In the genomic region with DNA sequence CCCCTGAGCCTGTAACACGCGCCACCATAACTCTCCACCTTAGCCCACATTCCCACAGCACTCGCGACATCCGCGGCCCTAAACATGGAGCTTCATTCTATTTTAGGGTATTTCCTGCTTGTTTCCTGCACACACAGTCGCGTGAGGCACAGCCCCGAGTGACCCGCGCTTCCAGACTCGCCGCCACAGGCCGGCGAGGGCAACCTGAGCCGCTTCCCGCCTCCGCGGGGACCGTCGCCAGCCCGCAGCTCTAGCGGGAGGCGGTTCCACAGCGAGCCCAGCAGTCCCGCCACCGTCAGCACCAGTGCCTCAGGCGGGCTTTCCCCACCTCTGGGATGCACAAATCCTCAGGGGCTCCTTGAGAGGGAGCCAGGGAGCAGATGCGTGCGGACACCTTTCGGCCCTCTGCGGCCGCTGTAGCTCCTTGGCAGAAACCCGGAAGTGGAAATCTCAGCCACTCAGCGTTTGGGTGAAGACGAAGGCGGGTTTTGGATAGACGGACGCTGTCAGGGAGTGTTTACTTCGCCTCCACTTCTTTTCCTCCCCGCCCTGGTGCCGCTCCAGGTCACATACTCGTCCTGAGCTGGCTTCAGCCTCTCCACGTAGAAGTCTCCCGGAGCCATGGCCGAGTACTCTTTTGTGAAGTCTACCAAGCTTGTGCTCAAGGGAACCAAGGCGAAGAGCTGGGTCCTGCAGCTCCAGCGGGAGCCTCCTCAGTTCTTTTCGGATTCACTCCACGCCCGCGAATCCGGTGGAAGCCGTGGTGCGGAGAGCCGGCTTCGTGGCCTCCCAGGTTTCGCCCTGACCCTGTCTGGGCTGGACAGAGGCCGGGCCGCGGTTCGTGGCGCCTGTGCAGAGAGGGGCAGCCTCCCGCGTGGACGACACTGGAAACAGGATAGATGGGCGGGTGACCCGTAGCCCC, we compare ENCODE assay signal across 2 cellular contexts.
TF ChIP-seq lines count a peak whose summit lies in the region.

No MANE protein-coding gene starts in this region.

TF ChIP-seq in A549, 52 proteins besides CTCF, POLR2A, EP300 and RAD21 (continued from another document):
- TF ChIP-seq, protein P1, sequence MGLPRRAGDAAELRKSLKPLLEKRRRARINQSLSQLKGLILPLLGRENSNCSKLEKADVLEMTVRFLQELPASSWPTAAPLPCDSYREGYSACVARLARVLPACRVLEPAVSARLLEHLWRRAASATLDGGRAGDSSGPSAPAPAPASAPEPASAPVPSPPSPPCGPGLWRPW (IDR thresholded peaks at IDR 0.05), result no peak
- TF ChIP-seq GATA3 (IDR thresholded peaks at IDR 0.05; ENCODE audit: borderline replicate concordance), result no peak
- no peak for TF ChIP-seq CBX2 (IDR thresholded peaks at IDR 0.05; ENCODE audit: borderline replicate concordance, low read depth)
- TF ChIP-seq, protein P2, sequence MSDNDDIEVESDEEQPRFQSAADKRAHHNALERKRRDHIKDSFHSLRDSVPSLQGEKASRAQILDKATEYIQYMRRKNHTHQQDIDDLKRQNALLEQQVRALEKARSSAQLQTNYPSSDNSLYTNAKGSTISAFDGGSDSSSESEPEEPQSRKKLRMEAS (IDR thresholded peaks at IDR 0.05), result peak; percentile 77
- TF ChIP-seq FOSL2 (IDR thresholded peaks at IDR 0.05), result no peak
- TF ChIP-seq FOSL2 (CRISPR knock-in tag; IDR thresholded peaks at IDR 0.05), result no peak
- TF ChIP-seq MAFK (IDR thresholded peaks at IDR 0.05; ENCODE audit: partially characterized antibody), result peak; percentile 59
- peak in 1 of 2 experiments; percentile 80; a peak in 3 of 5 replicates for TF ChIP-seq JUN (IDR thresholded peaks at IDR 0.05)
- no peak for TF ChIP-seq ZC3H11A (IDR thresholded peaks at IDR 0.05)
- peak; percentile 75 for TF ChIP-seq PHF8 (IDR thresholded peaks at IDR 0.05; ENCODE audit: borderline replicate concordance, low read depth)
- no peak for TF ChIP-seq SREBF2 (IDR thresholded peaks at IDR 0.05)
- no peak for TF ChIP-seq HOXB13 (CRISPR knock-in tag; IDR thresholded peaks at IDR 0.05; ENCODE audit: low read depth)
- TF ChIP-seq CEBPB (IDR thresholded peaks at IDR 0.05), result no peak
- TF ChIP-seq ESRRA (IDR thresholded peaks at IDR 0.05; ENCODE audit: borderline replicate concordance, low read length), result no peak
- TF ChIP-seq NR3C1 (IDR thresholded peaks at IDR 0.05), result no peak
- no peak for TF ChIP-seq CHD2 (IDR thresholded peaks at IDR 0.05; ENCODE audit: low read length, partially characterized antibody)
- TF ChIP-seq JUNB (IDR thresholded peaks at IDR 0.05), result no peak
- TF ChIP-seq, protein P3, sequence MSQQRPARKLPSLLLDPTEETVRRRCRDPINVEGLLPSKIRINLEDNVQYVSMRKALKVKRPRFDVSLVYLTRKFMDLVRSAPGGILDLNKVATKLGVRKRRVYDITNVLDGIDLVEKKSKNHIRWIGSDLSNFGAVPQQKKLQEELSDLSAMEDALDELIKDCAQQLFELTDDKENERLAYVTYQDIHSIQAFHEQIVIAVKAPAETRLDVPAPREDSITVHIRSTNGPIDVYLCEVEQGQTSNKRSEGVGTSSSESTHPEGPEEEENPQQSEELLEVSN (IDR thresholded peaks at IDR 0.05; ENCODE audit: borderline replicate concordance, low read depth), result peak; percentile 86
- peak; percentile 71; the same call in 1 of the 2 replicates for TF ChIP-seq RNF2 (IDR thresholded peaks at IDR 0.05; ENCODE audit: borderline replicate concordance, low read depth)
- TF ChIP-seq, protein P4, sequence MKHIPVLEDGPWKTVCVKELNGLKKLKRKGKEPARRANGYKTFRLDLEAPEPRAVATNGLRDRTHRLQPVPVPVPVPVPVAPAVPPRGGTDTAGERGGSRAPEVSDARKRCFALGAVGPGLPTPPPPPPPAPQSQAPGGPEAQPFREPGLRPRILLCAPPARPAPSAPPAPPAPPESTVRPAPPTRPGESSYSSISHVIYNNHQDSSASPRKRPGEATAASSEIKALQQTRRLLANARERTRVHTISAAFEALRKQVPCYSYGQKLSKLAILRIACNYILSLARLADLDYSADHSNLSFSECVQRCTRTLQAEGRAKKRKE (CRISPR knock-in tag; IDR thresholded peaks at IDR 0.05; ENCODE audit: low read depth), result no peak
- TF ChIP-seq RARB (CRISPR knock-in tag; IDR thresholded peaks at IDR 0.05), result no peak
- TF ChIP-seq NFE2L2 (conservative IDR thresholded peaks at IDR 0.05; ENCODE audit: low read length), result no peak
- no peak for TF ChIP-seq CBX8 (IDR thresholded peaks at IDR 0.05)
- no peak for TF ChIP-seq MYC (IDR thresholded peaks at IDR 0.05; ENCODE audit: borderline replicate concordance, low read length)
- TF ChIP-seq EHMT2 (IDR thresholded peaks at IDR 0.05; ENCODE audit: low read depth), result no peak
- no peak for TF ChIP-seq ZNF302 (CRISPR knock-in tag; IDR thresholded peaks at IDR 0.05)
- TF ChIP-seq, protein P5, sequence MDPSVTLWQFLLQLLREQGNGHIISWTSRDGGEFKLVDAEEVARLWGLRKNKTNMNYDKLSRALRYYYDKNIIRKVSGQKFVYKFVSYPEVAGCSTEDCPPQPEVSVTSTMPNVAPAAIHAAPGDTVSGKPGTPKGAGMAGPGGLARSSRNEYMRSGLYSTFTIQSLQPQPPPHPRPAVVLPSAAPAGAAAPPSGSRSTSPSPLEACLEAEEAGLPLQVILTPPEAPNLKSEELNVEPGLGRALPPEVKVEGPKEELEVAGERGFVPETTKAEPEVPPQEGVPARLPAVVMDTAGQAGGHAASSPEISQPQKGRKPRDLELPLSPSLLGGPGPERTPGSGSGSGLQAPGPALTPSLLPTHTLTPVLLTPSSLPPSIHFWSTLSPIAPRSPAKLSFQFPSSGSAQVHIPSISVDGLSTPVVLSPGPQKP (IDR thresholded peaks at IDR 0.05; ENCODE audit: low read depth, low read length), result no peak

TF ChIP-seq in K562, 482 proteins besides CTCF, POLR2A, EP300 and RAD21 (continued from another document and continues in another):
- TF ChIP-seq, protein P6, sequence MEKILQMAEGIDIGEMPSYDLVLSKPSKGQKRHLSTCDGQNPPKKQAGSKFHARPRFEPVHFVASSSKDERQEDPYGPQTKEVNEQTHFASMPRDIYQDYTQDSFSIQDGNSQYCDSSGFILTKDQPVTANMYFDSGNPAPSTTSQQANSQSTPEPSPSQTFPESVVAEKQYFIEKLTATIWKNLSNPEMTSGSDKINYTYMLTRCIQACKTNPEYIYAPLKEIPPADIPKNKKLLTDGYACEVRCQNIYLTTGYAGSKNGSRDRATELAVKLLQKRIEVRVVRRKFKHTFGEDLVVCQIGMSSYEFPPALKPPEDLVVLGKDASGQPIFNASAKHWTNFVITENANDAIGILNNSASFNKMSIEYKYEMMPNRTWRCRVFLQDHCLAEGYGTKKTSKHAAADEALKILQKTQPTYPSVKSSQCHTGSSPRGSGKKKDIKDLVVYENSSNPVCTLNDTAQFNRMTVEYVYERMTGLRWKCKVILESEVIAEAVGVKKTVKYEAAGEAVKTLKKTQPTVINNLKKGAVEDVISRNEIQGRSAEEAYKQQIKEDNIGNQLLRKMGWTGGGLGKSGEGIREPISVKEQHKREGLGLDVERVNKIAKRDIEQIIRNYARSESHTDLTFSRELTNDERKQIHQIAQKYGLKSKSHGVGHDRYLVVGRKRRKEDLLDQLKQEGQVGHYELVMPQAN (IDR thresholded peaks at IDR 0.05; ENCODE audit: borderline replicate concordance), result peak; percentile 42; the same call in 1 of the 2 replicates
- no peak for TF ChIP-seq POLR3G (IDR thresholded peaks at IDR 0.05; ENCODE audit: extremely low read depth, insufficient read length, insufficient replicate concordance)
- peak; percentile 38 for TF ChIP-seq TBP (optimal IDR thresholded peaks at IDR 0.05; ENCODE audit: low read depth, low read length)
- peak; percentile 69 for TF ChIP-seq HCFC1 (IDR thresholded peaks at IDR 0.05; ENCODE audit: low read depth, low read length)
- TF ChIP-seq, protein P7, sequence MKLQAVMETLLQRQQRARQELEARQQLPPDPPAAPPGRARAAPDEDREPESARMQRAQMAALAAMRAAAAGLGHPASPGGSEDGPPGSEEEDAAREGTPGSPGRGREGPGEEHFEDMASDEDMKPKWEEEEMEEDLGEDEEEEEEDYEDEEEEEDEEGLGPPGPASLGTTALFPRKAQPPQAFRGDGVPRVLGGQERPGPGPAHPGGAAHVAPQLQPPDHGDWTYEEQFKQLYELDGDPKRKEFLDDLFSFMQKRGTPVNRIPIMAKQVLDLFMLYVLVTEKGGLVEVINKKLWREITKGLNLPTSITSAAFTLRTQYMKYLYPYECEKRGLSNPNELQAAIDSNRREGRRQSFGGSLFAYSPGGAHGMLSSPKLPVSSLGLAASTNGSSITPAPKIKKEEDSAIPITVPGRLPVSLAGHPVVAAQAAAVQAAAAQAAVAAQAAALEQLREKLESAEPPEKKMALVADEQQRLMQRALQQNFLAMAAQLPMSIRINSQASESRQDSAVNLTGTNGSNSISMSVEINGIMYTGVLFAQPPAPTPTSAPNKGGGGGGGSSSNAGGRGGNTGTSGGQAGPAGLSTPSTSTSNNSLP (IDR thresholded peaks at IDR 0.05; ENCODE audit: borderline replicate concordance, low read depth, low read length), result no peak
- no peak for TF ChIP-seq CEBPG (CRISPR knock-in tag; IDR thresholded peaks at IDR 0.05)
- no peak for TF ChIP-seq CEBPG (tag; conservative IDR thresholded peaks at IDR 0.05 in 1 of 2, IDR thresholded peaks at IDR 0.05 in 1 of 2)
- TF ChIP-seq, protein P8, sequence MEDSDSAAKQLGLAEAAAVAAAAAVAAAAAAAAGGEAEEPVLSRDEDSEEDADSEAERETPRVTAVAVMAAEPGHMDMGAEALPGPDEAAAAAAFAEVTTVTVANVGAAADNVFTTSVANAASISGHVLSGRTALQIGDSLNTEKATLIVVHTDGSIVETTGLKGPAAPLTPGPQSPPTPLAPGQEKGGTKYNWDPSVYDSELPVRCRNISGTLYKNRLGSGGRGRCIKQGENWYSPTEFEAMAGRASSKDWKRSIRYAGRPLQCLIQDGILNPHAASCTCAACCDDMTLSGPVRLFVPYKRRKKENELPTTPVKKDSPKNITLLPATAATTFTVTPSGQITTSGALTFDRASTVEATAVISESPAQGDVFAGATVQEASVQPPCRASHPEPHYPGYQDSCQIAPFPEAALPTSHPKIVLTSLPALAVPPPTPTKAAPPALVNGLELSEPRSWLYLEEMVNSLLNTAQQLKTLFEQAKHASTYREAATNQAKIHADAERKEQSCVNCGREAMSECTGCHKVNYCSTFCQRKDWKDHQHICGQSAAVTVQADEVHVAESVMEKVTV (CRISPR knock-in tag; IDR thresholded peaks at IDR 0.05), result no peak
- TF ChIP-seq ZNF436 (CRISPR knock-in tag; IDR thresholded peaks at IDR 0.05), result no peak
- no peak for TF ChIP-seq PHTF2 (CRISPR knock-in tag; IDR thresholded peaks at IDR 0.05)
- peak; percentile 75 for TF ChIP-seq FOXJ2 (tag; IDR thresholded peaks at IDR 0.05)
- no peak for TF ChIP-seq BRF1 (IDR thresholded peaks at IDR 0.05; ENCODE audit: borderline replicate concordance, extremely low read depth, insufficient read length)
- no peak for TF ChIP-seq TEAD4 (IDR thresholded peaks at IDR 0.05; ENCODE audit: low read length)
- TF ChIP-seq TEAD4 (CRISPR knock-in tag; IDR thresholded peaks at IDR 0.05; ENCODE audit: borderline replicate concordance), result no peak
- no peak for TF ChIP-seq ZNF764 (CRISPR knock-in tag; IDR thresholded peaks at IDR 0.05; ENCODE audit: low read depth)
- TF ChIP-seq CEBPB (tag; IDR thresholded peaks at IDR 0.05), result no peak
- no peak for TF ChIP-seq TCFL5 (CRISPR knock-in tag; conservative IDR thresholded peaks at IDR 0.05)
- no peak for TF ChIP-seq TEAD2 (tag; IDR thresholded peaks at IDR 0.05)
- no peak for TF ChIP-seq FOXM1 (IDR thresholded peaks at IDR 0.05; ENCODE audit: low read depth)
- TF ChIP-seq FOXM1 (CRISPR knock-in tag; IDR thresholded peaks at IDR 0.05; ENCODE audit: low read depth), result no peak
- 0 out of 4 replicates have a peak, but pooled peaks of 1 of the 2 experiments have one; percentile 16 for TF ChIP-seq SRF (CRISPR knock-in tag; IDR thresholded peaks at IDR 0.05)
- TF ChIP-seq ARNT (IDR thresholded peaks at IDR 0.05), result no peak
- no peak for TF ChIP-seq RBM22 (IDR thresholded peaks at IDR 0.05; ENCODE audit: low read depth, low read length, poor library complexity, severe bottlenecking)
- TF ChIP-seq, protein P9, sequence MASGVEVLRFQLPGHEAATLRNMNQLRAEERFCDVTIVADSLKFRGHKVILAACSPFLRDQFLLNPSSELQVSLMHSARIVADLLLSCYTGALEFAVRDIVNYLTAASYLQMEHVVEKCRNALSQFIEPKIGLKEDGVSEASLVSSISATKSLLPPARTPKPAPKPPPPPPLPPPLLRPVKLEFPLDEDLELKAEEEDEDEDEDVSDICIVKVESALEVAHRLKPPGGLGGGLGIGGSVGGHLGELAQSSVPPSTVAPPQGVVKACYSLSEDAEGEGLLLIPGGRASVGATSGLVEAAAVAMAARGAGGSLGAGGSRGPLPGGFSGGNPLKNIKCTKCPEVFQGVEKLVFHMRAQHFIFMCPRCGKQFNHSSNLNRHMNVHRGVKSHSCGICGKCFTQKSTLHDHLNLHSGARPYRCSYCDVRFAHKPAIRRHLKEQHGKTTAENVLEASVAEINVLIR (CRISPR knock-in tag; IDR thresholded peaks at IDR 0.05), result no peak
- TF ChIP-seq, protein P10, sequence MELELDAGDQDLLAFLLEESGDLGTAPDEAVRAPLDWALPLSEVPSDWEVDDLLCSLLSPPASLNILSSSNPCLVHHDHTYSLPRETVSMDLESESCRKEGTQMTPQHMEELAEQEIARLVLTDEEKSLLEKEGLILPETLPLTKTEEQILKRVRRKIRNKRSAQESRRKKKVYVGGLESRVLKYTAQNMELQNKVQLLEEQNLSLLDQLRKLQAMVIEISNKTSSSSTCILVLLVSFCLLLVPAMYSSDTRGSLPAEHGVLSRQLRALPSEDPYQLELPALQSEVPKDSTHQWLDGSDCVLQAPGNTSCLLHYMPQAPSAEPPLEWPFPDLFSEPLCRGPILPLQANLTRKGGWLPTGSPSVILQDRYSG (tag; conservative IDR thresholded peaks at IDR 0.05; ENCODE audit: low read depth), result no peak
- no peak for TF ChIP-seq ZNF12 (CRISPR knock-in tag; IDR thresholded peaks at IDR 0.05)
- TF ChIP-seq HSF4 (CRISPR knock-in tag; IDR thresholded peaks at IDR 0.05; ENCODE audit: borderline replicate concordance), result no peak
- TF ChIP-seq RNF2 (IDR thresholded peaks at IDR 0.05), result 0 out of 2 replicates have a peak, but pooled peaks have one; percentile 23
- TF ChIP-seq STAT5B (CRISPR knock-in tag; IDR thresholded peaks at IDR 0.05), result no peak
- no peak for TF ChIP-seq ILK (tag; IDR thresholded peaks at IDR 0.05; ENCODE audit: borderline replicate concordance, low read depth)
- TF ChIP-seq ZNF766 (CRISPR knock-in tag; conservative IDR thresholded peaks at IDR 0.05), result no peak
- TF ChIP-seq ZNF57 (CRISPR knock-in tag; IDR thresholded peaks at IDR 0.05), result no peak
- TF ChIP-seq KDM4B (IDR thresholded peaks at IDR 0.05; ENCODE audit: borderline replicate concordance in 2 of 2, low read depth in 1 of 2), result peak in 1 of 2 experiments; percentile 36; a peak in 1 of 4 replicates
- TF ChIP-seq ZC3H4 (CRISPR knock-in tag; IDR thresholded peaks at IDR 0.05; ENCODE audit: borderline replicate concordance), result no peak
- TF ChIP-seq, protein P11, sequence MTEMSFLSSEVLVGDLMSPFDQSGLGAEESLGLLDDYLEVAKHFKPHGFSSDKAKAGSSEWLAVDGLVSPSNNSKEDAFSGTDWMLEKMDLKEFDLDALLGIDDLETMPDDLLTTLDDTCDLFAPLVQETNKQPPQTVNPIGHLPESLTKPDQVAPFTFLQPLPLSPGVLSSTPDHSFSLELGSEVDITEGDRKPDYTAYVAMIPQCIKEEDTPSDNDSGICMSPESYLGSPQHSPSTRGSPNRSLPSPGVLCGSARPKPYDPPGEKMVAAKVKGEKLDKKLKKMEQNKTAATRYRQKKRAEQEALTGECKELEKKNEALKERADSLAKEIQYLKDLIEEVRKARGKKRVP (CRISPR knock-in tag; IDR thresholded peaks at IDR 0.05), result no peak
- no peak for TF ChIP-seq MECOM (CRISPR knock-in tag; IDR thresholded peaks at IDR 0.05)
